Comparison of ENCODE assay signal across 8 cellular contexts in the genomic region with DNA sequence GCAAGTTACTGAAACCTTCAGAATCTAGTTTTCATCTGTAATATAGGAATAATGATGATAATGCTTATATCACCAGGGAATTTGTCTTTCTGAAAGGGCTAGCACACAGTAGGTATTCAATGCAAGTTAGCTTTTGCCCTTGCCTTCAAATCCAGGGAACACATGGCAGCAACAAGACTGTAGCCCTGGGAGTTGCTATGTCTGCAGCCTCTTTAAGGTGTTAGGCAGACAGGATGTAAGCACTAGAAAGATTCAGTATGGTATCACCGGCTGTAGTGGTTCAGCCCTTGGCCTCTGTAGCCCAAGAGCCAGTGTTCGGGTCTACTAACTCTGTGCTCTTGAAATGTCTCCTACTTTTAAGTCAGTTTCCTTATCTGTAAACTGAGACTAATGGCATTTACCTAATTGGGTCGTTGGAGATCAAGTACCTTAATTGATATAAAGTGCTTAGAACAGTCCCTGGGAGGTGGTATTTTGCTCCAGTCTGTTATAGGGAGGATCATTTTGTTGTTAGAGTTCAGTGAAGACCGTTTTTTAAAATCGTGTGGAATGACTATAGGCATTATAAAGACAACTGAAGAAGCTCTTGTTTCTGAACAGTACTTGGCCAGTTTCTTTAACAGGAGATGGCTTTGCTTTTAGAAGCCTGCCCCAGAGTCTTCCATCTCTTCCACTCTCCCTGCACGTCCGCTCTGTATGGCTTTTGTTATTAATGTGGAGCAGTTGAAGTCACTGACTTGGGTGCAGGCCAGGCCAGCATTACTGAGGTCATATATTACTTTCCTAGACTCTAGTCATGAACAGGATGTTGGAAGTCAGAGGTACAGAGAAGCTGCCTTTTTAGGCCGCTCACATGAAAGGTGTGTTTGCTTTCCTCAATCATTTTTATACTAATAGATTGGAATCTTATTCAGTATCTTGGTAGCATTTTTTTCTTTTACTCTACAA. TPM values are rescaled to one million over a fixed set of nuclear protein-coding genes. Genes with fewer than 3 reads are reported as not detected.
DNase-seq lines count a peak whose midpoint lies in the region; ATAC-seq, FAIRE-seq and TF ChIP-seq lines count a peak whose summit lies in the region.

No MANE protein-coding gene starts in this region.

- no peaks in the 10 kb centered on the region for H3K36me3 Mint-ChIP-seq in activated B cell treated with CpG ODN at 0.5 μM for 24 hours (ENCODE audit: low read depth)
- no peaks in the 10 kb centered on the region for H3K36me3 Mint-ChIP-seq in naive thymus-derived CD8-positive, alpha-beta T cell

- H3K4me2 ChIP-seq in hepatocyte, result peak overlapping the region; percentile 65

- H3K9me3 Mint-ChIP-seq in activated B cell treated with CpG ODN at 0.5 μM for 24 hours, result no peaks in the 10 kb centered on the region
- H3K9me3 Mint-ChIP-seq in naive thymus-derived CD8-positive, alpha-beta T cell, result no peaks in the 10 kb centered on the region

- 49% methylated on average over 8 of the region's 8 CpGs for WGBS in hepatocyte (ENCODE audit: low lambda C conversion rate, missing lambda C conversion rate)
- WGBS in small intestine, 3 donors, result 35 to 38% (median 37%) methylated on average over 8 of the region's 8 CpGs

- no peak for FAIRE-seq in small intestine (lab: Jason Lieb, UNC)

- H3K27ac ChIP-seq in hepatocyte, result peak overlapping the region; percentile 65
- peak overlapping the region; percentile 11 to 81 for H3K27ac ChIP-seq in small intestine (ENCODE audit: low read depth in 1 of 2, low read length in 1 of 2)

- POLR2A ChIA-PET in activated B cell treated with CpG ODN at 0.5 μM for 24 hours (lab: Charles Lee) (no interaction called here), GM10248 (lab: Yijun Ruan, JAX) (no interaction called here)
- POLR2A ChIA-PET in naive thymus-derived CD8-positive, alpha-beta T cell (lab: Charles Lee), result no interaction called here

- H3K4me3 ChIP-seq in hepatocyte, result no peak overlapping the region
- H3K4me3 ChIP-seq in small intestine (ENCODE audit: low read depth in 1 of 2, low read length in 2 of 2), result no peak overlapping the region

- CTCF ChIA-PET in activated B cell treated with CpG ODN at 0.5 μM for 24 hours (lab: Charles Lee) (no interaction called here), GM10248 (lab: Yijun Ruan, JAX) (interaction anchor here (0.8 to 4.7 kb wide), 4 partner anchors 8 to 23 kb away, joined by 3 to 43 read pairs (median 4); no protein-coding TSS in a partner anchor)

- no peak for TF ChIP-seq CTCF in activated B cell treated with CpG ODN at 0.5 μM for 24 hours (IDR thresholded peaks at IDR 0.05)
- no peak for TF ChIP-seq CTCF in hepatocyte (IDR thresholded peaks at IDR 0.05; ENCODE audit: poor library complexity)
- TF ChIP-seq CTCF in GM10248 (IDR thresholded peaks at IDR 0.05; ENCODE audit: control extremely low read depth, extremely low read depth, low read depth, missing control alignments), result no peak

- no peaks in the 10 kb centered on the region for H3K27me3 Mint-ChIP-seq in activated B cell treated with CpG ODN at 0.5 μM for 24 hours
- H3K27me3 Mint-ChIP-seq in naive thymus-derived CD8-positive, alpha-beta T cell, result peaks cover 0 to 1% (median 0%) of the 10 kb centered on the region in 5 donors

- H3K27me3 ChIP-seq in hepatocyte (no peaks in the 10 kb centered on the region), small intestine (ENCODE audit: control insufficient read depth in 2 of 2, insufficient read depth in 2 of 2, low read length in 2 of 2) (no peaks in the 10 kb centered on the region)

- H3K36me3 ChIP-seq in hepatocyte (replicated peaks; ENCODE audit: insufficient read depth, low read depth) (no peaks in the 10 kb centered on the region), small intestine (ENCODE audit: control insufficient read depth in 2 of 2, insufficient read depth in 2 of 2, low read length in 2 of 2) (no peaks in the 10 kb centered on the region)

- peak overlapping the region; percentile 33 for H3K4me3 Mint-ChIP-seq in activated B cell treated with CpG ODN at 0.5 μM for 24 hours
- no peak overlapping the region for H3K4me3 Mint-ChIP-seq in naive thymus-derived CD8-positive, alpha-beta T cell

- H3K79me2 ChIP-seq in hepatocyte, result peaks cover 98% of the 10 kb centered on the region

- H3K27ac Mint-ChIP-seq in activated B cell treated with CpG ODN at 0.5 μM for 24 hours, result peak overlapping the region; percentile 75
- H3K27ac Mint-ChIP-seq in naive thymus-derived CD8-positive, alpha-beta T cell, result peak overlapping the region in 1 of 10 donors; percentile 73

- H3K4me1 ChIP-seq in hepatocyte (ENCODE audit: insufficient read depth) (peaks cover 38% of the 10 kb centered on the region), small intestine (ENCODE audit: control insufficient read depth in 2 of 2, insufficient read depth in 1 of 2, low read depth in 1 of 2, low read length in 1 of 2) (peaks cover 6 to 14% of the 10 kb centered on the region in 2 donors)

- H4K20me1 ChIP-seq in hepatocyte (ENCODE audit: insufficient read depth, poor library complexity, severe bottlenecking), result peaks cover 11% of the 10 kb centered on the region

- H3K9me3 ChIP-seq in hepatocyte (ENCODE audit: low read depth), result no peaks in the 10 kb centered on the region
- H3K9me3 ChIP-seq in small intestine (ENCODE audit: control insufficient read depth, low read depth), result no peaks in the 10 kb centered on the region

- intact Hi-C loops in activated B cell treated with CpG ODN at 0.5 μM for 24 hours (cut with micrococcal nuclease), result loop anchor here (1.0 kb wide), 2 partner anchors 8 to 22 kb away; no protein-coding TSS in a partner anchor

- no peaks in the 10 kb centered on the region for H3K9me2 ChIP-seq in hepatocyte (replicated peaks; ENCODE audit: insufficient read depth)

- DNase-seq in activated B cell treated with CpG ODN at 0.5 μM for 24 hours, result no peak
- DNase-seq in hepatocyte (ENCODE audit: low spot score), result peak; percentile 58
- DNase-seq in small intestine, result peak; percentile 68
- DNase-seq in GOT3 (lab: John Stamatoyannopoulos, UW), result no peak
- no peak for DNase-seq in GM10248 (ENCODE audit: extremely low spot score)
- no peak for DNase-seq in naive thymus-derived CD8-positive, alpha-beta T cell

- ATAC-seq in GM18867 (IDR thresholded peaks at IDR 0.05; ENCODE audit: unreplicated experiment) (peak; percentile 53), HG02973 (IDR thresholded peaks at IDR 0.05; ENCODE audit: unreplicated experiment) (peak; percentile 51), activated B cell treated with CpG ODN at 0.5 μM for 24 hours (ENCODE audit: low read depth) (peak; percentile 42)
- no peak for ATAC-seq in naive thymus-derived CD8-positive, alpha-beta T cell

- H3K4me1 Mint-ChIP-seq in activated B cell treated with CpG ODN at 0.5 μM for 24 hours, result peaks cover 76% of the 10 kb centered on the region
- peaks cover 0 to 58% (median 0%) of the 10 kb centered on the region in 4 donors for H3K4me1 Mint-ChIP-seq in naive thymus-derived CD8-positive, alpha-beta T cell

- H2AFZ ChIP-seq in hepatocyte, result no peak overlapping the region

RNA-seq across cellular contexts. Expression of a gene that starts 44.8 kb away (rescaled TPM):
- total RNA-seq in activated B cell treated with CpG ODN at 0.5 μM for 24 hours, result 11.9 and 12.0 TPM in 2 replicates
- total RNA-seq in hepatocyte, result 30.7 and 37.5 TPM in 2 replicates
- 6.0 and 10.9 TPM in 2 replicates for polyA plus RNA-seq in hepatocyte
- 1 to 10 TPM; 3.5 to 7.2 (median 6.3) TPM for polyA plus RNA-seq in small intestine
- total RNA-seq in naive thymus-derived CD8-positive, alpha-beta T cell, result 1 to 10 TPM in 1 of 2 experiments, under 1 TPM in 1; 0.63 to 1.1 TPM
- not detected for polyA plus RNA-seq in naive thymus-derived CD8-positive, alpha-beta T cell

Comparison
In these comparisons a context has a peak if more than half of its experiments do, and no peak if none do; other contexts are left out.
1. ATAC-seq: peak in GM18867 (single experiment), HG02973 (single experiment) and activated B cell treated with CpG ODN at 0.5 μM for 24 hours (single experiment); none in naive thymus-derived CD8-positive, alpha-beta T cell (0 of 2).
2. DNase-seq: peak in hepatocyte (single experiment) and small intestine (single experiment); none in activated B cell treated with CpG ODN at 0.5 μM for 24 hours (single experiment), GOT3 (single experiment), GM10248 (single experiment) and naive thymus-derived CD8-positive, alpha-beta T cell (0 of 10).